Comparison of ENCODE assay signal across 13 cellular contexts in genomic region chr1:81757398-81758020, GRCh38. TPM values are rescaled to one million over a fixed set of nuclear protein-coding genes. Genes with fewer than 3 reads are reported as not detected.
"Had no signal": no experiment of that assay in that cellular context is flagged by ENCODE, and none has a peak within 500 bp of the region (broad histone marks: within the 10 kb centered on the region; RNA-seq: fewer than 3 reads in every experiment).

No MANE protein-coding gene starts in this region.

- H3K27me3 ChIP-seq: heart left ventricle, ovary, suprapubic skin had no signal

- H3K27ac ChIP-seq: heart left ventricle, ovary, suprapubic skin had no signal

- H3K36me3 ChIP-seq: heart left ventricle, ovary, suprapubic skin had no signal

- H3K4me3 ChIP-seq: heart left ventricle, lung, ovary, suprapubic skin had no signal

- DNase-seq: activated CD4-positive, alpha-beta T cell treated with anti-CD3 and anti-CD28 coated beads, Interleukin-2, amount 50 U/mL, for 1 hour; activated CD4-positive, CD25-positive, alpha-beta regulatory T cell; activated naive CD4-positive, alpha-beta T cell treated with Interleukin-2 at 50 U/mL for 16 hours; activated naive CD8-positive, alpha-beta T cell treated with anti-CD3 and anti-CD28 coated beads, Interleukin-2, amount 50 U/mL, for 24 hours; endodermal cell; left cardiac atrium; ovary; SW 1271 had no signal

- H3K9me3 ChIP-seq: heart left ventricle, ovary, suprapubic skin had no signal

RNA-seq across cellular contexts. Expression of gene ADGRL2, which starts 43.2 kb away (rescaled TPM):
- total RNA-seq: activated CD8-positive, alpha-beta memory T cell treated with anti-CD3 and anti-CD28 coated beads for 36 hours; T-helper 2 cell treated with Interferon-gamma antibody and Interleukin-4, amounts not matched to agents 100 ng/mL and 5 ng/mL, for 36 hours had no signal
